In genomic region chr2:86807462-86808275, GRCh38 we compare ENCODE assay signal across 7 cellular contexts. TPM values are rescaled to one million over a fixed set of nuclear protein-coding genes. Genes with fewer than 3 reads are reported as not detected.
A peak's percentile ranks its signal among the peaks of the same experiment; 100 is the strongest.
DNase-seq lines count a peak whose midpoint lies in the region; ATAC-seq, FAIRE-seq and TF ChIP-seq lines count a peak whose summit lies in the region.

No MANE protein-coding gene starts in this region.

- peaks cover 5% of the 10 kb centered on the region; the same call in 1 of the 2 replicates for H3K4me1 ChIP-seq in OCI-LY3 (ENCODE audit: low read length)
- H3K4me1 ChIP-seq in K562 (replicated peaks in 1 of 2; ENCODE audit: control insufficient read depth in 2 of 2, insufficient read depth in 2 of 2, low read length in 2 of 2): peaks cover 3 to 19% of the 10 kb centered on the region in 2 experiments; a peak in 3 of 5 replicates
- peaks cover 2% of the 10 kb centered on the region for H3K4me1 ChIP-seq in iPS-15b (ENCODE audit: control insufficient read depth, insufficient read depth, low read length)

- POLR2A ChIA-PET in K562 (lab: Yijun Ruan, JAX): no interaction called here

- H3K27me3 ChIP-seq in OCI-LY3 (ENCODE audit: low read depth, low read length) (no peaks in the 10 kb centered on the region), K562 (ENCODE audit: control insufficient read depth in 2 of 2, insufficient read depth in 2 of 2, low read length in 2 of 2) (peaks cover 4 to 31% of the 10 kb centered on the region in 2 experiments; a peak in 4 of 5 replicates), iPS-15b (ENCODE audit: control insufficient read depth, insufficient read depth, low read length) (peaks cover 28% of the 10 kb centered on the region)

- no peak for TF ChIP-seq EP300 in K562 (IDR thresholded peaks at IDR 0.05; ENCODE audit: low read length)

- H3K4me2 ChIP-seq in OCI-LY3 (ENCODE audit: low read length): peak overlapping the region; percentile 92
- H3K4me2 ChIP-seq in K562 (ENCODE audit: insufficient read depth, low read length): no peak overlapping the region

- H3K79me2 ChIP-seq in OCI-LY3 (ENCODE audit: low read length) (no peaks in the 10 kb centered on the region), K562 (ENCODE audit: control insufficient read depth, insufficient read depth, low read length) (no peaks in the 10 kb centered on the region)

- H3K9me1 ChIP-seq in K562 (ENCODE audit: control insufficient read depth, insufficient read depth, low read length): no peaks in the 10 kb centered on the region

- no peaks in the 10 kb centered on the region for H4K20me1 ChIP-seq in OCI-LY3 (ENCODE audit: insufficient read depth, low read length)
- no peaks in the 10 kb centered on the region for H4K20me1 ChIP-seq in K562 (replicated peaks; ENCODE audit: control insufficient read depth, insufficient read depth, low read length)

- intact Hi-C loops in K562 (cut with micrococcal nuclease): no loop called here

- no peak overlapping the region for H3K27ac ChIP-seq in OCI-LY3 (ENCODE audit: low read length)
- no peak overlapping the region for H3K27ac ChIP-seq in K562 (ENCODE audit: extremely low read depth, low read depth, low read length)

- no peak for TF ChIP-seq POLR2A in K562 (conservative IDR thresholded peaks at IDR 0.05)

- H3K36me3 ChIP-seq in OCI-LY3 (replicated peaks; ENCODE audit: low read depth, low read length) (no peaks in the 10 kb centered on the region), K562 (ENCODE audit: control insufficient read depth, insufficient read depth, low read length) (no peaks in the 10 kb centered on the region), iPS-15b (ENCODE audit: control insufficient read depth, insufficient read depth, low read length) (no peaks in the 10 kb centered on the region)

- H3K4me3 ChIP-seq in OCI-LY3 (ENCODE audit: low read length) (peak overlapping the region; percentile 78), K562 (no peak overlapping the region), iPS-15b (ENCODE audit: low read depth, low read length) (peak overlapping the region; percentile 65), skeletal muscle cell (ENCODE audit: low read depth, low read length) (peak overlapping the region; percentile 53)

- no peak for TF ChIP-seq CTCF in OCI-LY3 (IDR thresholded peaks at IDR 0.05; ENCODE audit: low read depth, low read length)
- no peak for TF ChIP-seq CTCF in K562 (IDR thresholded peaks at IDR 0.05 in 2 of 3, conservative IDR thresholded peaks at IDR 0.05 in 1 of 3; ENCODE audit: insufficient read depth in 2 of 3, low read depth in 1 of 3, low read length in 3 of 3)

- H3K9ac ChIP-seq in OCI-LY3 (ENCODE audit: low read length): peak overlapping the region; percentile 31
- no peak overlapping the region for H3K9ac ChIP-seq in K562 (ENCODE audit: insufficient read depth in 1 of 2, low read depth in 2 of 2, low read length in 2 of 2)
- no peak overlapping the region for H3K9ac ChIP-seq in iPS-15b (ENCODE audit: low read depth, low read length)

- no peak for FAIRE-seq in K562 (lab: Jason Lieb, UNC)

- WGBS in K562 (ENCODE audit: insufficient coverage, low coverage, missing lambda C conversion rate): 19% methylated on average over 22 of the region's 52 CpGs

- in situ Hi-C loops in K562 (cut with MboI): no loop called here

- CTCF ChIA-PET in K562 (lab: Yijun Ruan, JAX; ENCODE audit: low intra/inter-chr PET ratio): interaction anchor here (1.0 kb wide), 1 partner anchor 43 kb away, joined by 4 read pairs; no protein-coding TSS in a partner anchor

- peak; percentile 37 for ATAC-seq in HG03025 (IDR thresholded peaks at IDR 0.05; ENCODE audit: low FRiP score, unreplicated experiment)
- ATAC-seq in K562: no peak; the same call in 2 of the 3 replicates
- ATAC-seq in GM19455 (IDR thresholded peaks at IDR 0.05; ENCODE audit: unreplicated experiment): no peak

- BruUV-seq in K562 (replicated peaks; lab: Mats Ljungman, UMichigan): no TSS peak

- no peak for TF ChIP-seq RAD21 in K562 (CRISPR knock-in tag; conservative IDR thresholded peaks at IDR 0.05 in 1 of 2, IDR thresholded peaks at IDR 0.05 in 1 of 2)

- peak; percentile 82 for DNase-seq in ELF-1 (ENCODE audit: low read depth, low spot score)
- DNase-seq in K562 (ENCODE audit: extremely low read depth in 1 of 4, low spot score in 3 of 4): no peak
- no peak for DNase-seq in skeletal muscle cell (ENCODE audit: low read depth)

- H2AFZ ChIP-seq in OCI-LY3 (ENCODE audit: low read depth, low read length) (peak overlapping the region; percentile 64), K562 (ENCODE audit: low read depth, low read length) (0 out of 2 replicates have a peak overlapping the region, but pooled peaks have one; percentile 15)

- H3K9me3 ChIP-seq in OCI-LY3 (ENCODE audit: insufficient read depth, low read length) (no peaks in the 10 kb centered on the region), K562 (replicated peaks; ENCODE audit: control insufficient read depth, insufficient read depth, low read depth, low read length) (no peaks in the 10 kb centered on the region), iPS-15b (ENCODE audit: control insufficient read depth, insufficient read depth, low read length) (no peaks in the 10 kb centered on the region)

TF ChIP-seq in K562, 482 proteins besides CTCF, POLR2A, EP300 and RAD21 (continues in another document):
- no peak for TF ChIP-seq SMARCE1 (IDR thresholded peaks at IDR 0.05)
- TF ChIP-seq LCOR (CRISPR knock-in tag; IDR thresholded peaks at IDR 0.05): no peak
- TF ChIP-seq, protein P1, sequence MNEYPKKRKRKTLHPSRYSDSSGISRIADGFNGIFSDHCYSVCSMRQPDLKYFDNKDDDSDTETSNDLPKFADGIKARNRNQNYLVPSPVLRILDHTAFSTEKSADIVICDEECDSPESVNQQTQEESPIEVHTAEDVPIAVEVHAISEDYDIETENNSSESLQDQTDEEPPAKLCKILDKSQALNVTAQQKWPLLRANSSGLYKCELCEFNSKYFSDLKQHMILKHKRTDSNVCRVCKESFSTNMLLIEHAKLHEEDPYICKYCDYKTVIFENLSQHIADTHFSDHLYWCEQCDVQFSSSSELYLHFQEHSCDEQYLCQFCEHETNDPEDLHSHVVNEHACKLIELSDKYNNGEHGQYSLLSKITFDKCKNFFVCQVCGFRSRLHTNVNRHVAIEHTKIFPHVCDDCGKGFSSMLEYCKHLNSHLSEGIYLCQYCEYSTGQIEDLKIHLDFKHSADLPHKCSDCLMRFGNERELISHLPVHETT (CRISPR knock-in tag; conservative IDR thresholded peaks at IDR 0.05 in 1 of 2, IDR thresholded peaks at IDR 0.05 in 1 of 2): no peak
- no peak for TF ChIP-seq ZNF354B (CRISPR knock-in tag; IDR thresholded peaks at IDR 0.05)
- TF ChIP-seq E2F5 (CRISPR knock-in tag; IDR thresholded peaks at IDR 0.05): no peak
- no peak for TF ChIP-seq TAF7 (tag; IDR thresholded peaks at IDR 0.05)

RNA-seq across cellular contexts. Expression of gene CD8A, which starts 17.0 kb away (rescaled TPM):
- total RNA-seq in K562 (2011; cell fraction: chromatin; rRNA removed; ENCODE audit: low replicate concordance): not detected in 2 replicates
- not detected in 2 replicates for total RNA-seq in K562 (2011; cell fraction: nucleolus; rRNA removed)
- total RNA-seq in K562 (2011; cell fraction: nucleoplasm; rRNA removed): not detected in 2 replicates
- total RNA-seq in K562 (2014; rRNA removed): not detected in 2 replicates
- total RNA-seq in K562 (2014; rRNA removed; fragmentation: Illumina TruSeq; extraction: Trizol): not detected in 2 replicates
- not detected in 2 replicates for total RNA-seq in K562 (2015; rRNA removed; fragmentation: Illumina TruSeq; extraction: Trizol)
- 0.07 and 0.20 TPM in 2 replicates for total RNA-seq in K562 (2021)
- polyA plus RNA-seq in K562 (2011; rRNA removed): not detected in 2 replicates
- not detected in 2 replicates for polyA plus RNA-seq in K562 (2011; cell fraction: cytosol; rRNA removed)
- not detected in 2 replicates for polyA plus RNA-seq in K562 (2011; cell fraction: nucleus; rRNA removed)
- polyA plus RNA-seq in K562 (2012): not detected in 2 replicates
- not detected in 2 replicates for polyA plus RNA-seq in K562 (2014; fragmentation: Illumina TruSeq; extraction: Trizol)
- polyA plus RNA-seq in K562 (2014; fragmentation: Nextera tagmentation; extraction: Ambion mirVana): not detected
- not detected in 2 replicates for polyA plus RNA-seq in K562 (2014; rRNA removed)
- polyA minus RNA-seq in K562 (2011; rRNA and poly(A)+ RNA removed): not detected in 2 replicates
- polyA minus RNA-seq in K562 (2011; cell fraction: cytosol; rRNA and poly(A)+ RNA removed): not detected in 2 replicates
- polyA minus RNA-seq in K562 (2011; cell fraction: nucleus; rRNA and poly(A)+ RNA removed): not detected in 2 replicates

RNA-seq across cellular contexts. Expression of gene CD8B, which starts 54.0 kb away (rescaled TPM):
- total RNA-seq in K562 (2011; cell fraction: chromatin; rRNA removed; ENCODE audit: low replicate concordance): not detected in 2 replicates
- not detected in 2 replicates for total RNA-seq in K562 (2011; cell fraction: nucleolus; rRNA removed)
- not detected in 2 replicates for total RNA-seq in K562 (2011; cell fraction: nucleoplasm; rRNA removed)
- total RNA-seq in K562 (2014; rRNA removed) (not detected in 2 replicates), K562 (2014; rRNA removed; fragmentation: Illumina TruSeq; extraction: Trizol) (not detected in 2 replicates), K562 (2015; rRNA removed; fragmentation: Illumina TruSeq; extraction: Trizol) (not detected in 2 replicates), K562 (2021) (0.18 TPM in 1 of 2 replicates, not detected in the other)
- polyA plus RNA-seq in K562 (2011; rRNA removed) (not detected in 2 replicates), K562 (2014; fragmentation: Illumina TruSeq; extraction: Trizol) (not detected in 2 replicates), K562 (2014; fragmentation: Nextera tagmentation; extraction: Ambion mirVana) (not detected), K562 (2014; rRNA removed) (not detected in 2 replicates)
- not detected in 2 replicates for polyA plus RNA-seq in K562 (2011; cell fraction: cytosol; rRNA removed)
- not detected in 2 replicates for polyA plus RNA-seq in K562 (2011; cell fraction: nucleus; rRNA removed)
- polyA plus RNA-seq in K562 (2012): 0.05 TPM in 1 of 2 replicates, not detected in the other
- polyA minus RNA-seq in K562 (2011; rRNA and poly(A)+ RNA removed): not detected in 2 replicates
- polyA minus RNA-seq in K562 (2011; cell fraction: cytosol; rRNA and poly(A)+ RNA removed): not detected in 2 replicates
- polyA minus RNA-seq in K562 (2011; cell fraction: nucleus; rRNA and poly(A)+ RNA removed): not detected in 2 replicates
